8 cellular contexts compared by ENCODE assay signal in the genomic region with DNA sequence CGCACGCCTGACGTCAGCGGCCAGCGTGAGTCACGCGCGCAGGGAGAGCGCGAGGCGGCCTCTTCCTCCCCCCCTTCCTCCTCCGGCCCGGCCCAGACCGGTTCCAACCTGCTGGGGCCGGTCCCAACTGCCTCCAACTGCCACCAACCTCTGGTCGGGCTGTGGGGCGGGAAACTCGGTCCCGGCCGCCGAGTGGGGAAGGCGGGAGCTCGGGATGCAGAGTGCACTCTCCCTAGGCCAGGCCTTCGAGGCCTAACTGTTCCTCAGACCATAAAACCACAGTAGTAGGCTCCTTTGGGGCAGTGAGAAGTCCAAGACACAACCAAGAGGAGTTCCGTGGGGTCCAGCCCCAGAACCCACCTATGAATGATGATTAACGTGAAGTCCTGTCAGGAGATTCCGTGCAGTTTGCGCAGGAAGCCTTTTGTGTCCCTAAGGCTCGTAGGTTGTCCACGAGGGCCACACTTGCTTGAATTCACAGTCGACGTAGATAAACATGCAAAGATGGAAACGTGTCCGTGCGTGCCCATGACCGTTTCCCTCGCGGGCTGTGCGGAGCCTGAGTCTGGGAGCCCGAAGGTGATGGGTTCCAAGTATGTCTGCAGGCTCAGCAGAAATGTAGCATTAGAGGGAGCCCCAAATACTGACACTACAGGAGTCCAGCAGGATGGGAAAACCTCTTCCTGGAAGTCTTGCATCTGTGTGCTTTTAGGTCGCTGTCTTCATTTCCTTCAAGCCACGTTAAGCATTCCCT. TPM values are rescaled to one million over a fixed set of nuclear protein-coding genes. Genes with fewer than 3 reads are reported as not detected.
DNase-seq lines count a peak whose midpoint lies in the region; ATAC-seq and TF ChIP-seq lines count a peak whose summit lies in the region.

No MANE protein-coding gene starts in this region.

- H3K14ac ChIP-seq in mesenchymal stem cell (ENCODE audit: low read length in 2 of 2): peak overlapping the region in 1 of 2 experiments; percentile 99

- no peak overlapping the region for H2BK15ac ChIP-seq in mesenchymal stem cell (ENCODE audit: low read depth, poor library complexity, severe bottlenecking)

- peak overlapping the region; percentile 97 for H4K91ac ChIP-seq in mesenchymal stem cell (ENCODE audit: low read length)

- H3K9me3 ChIP-seq in mesenchymal stem cell (ENCODE audit: control insufficient read depth, low read length): no peaks in the 10 kb centered on the region

- peak overlapping the region; percentile 93 for H2AFZ ChIP-seq in mesenchymal stem cell (ENCODE audit: low read depth, low read length)

- peaks cover 4% of the 10 kb centered on the region for H3K79me1 ChIP-seq in mesenchymal stem cell (replicated peaks; ENCODE audit: low read length, poor library complexity, severe bottlenecking)

- H3K9me3 Mint-ChIP-seq in activated CD4-positive, alpha-beta T cell treated with anti-CD3 and anti-CD28 coated beads, Interleukin-2, amount 10 ng/mL, durations not matched to agents 24 days and 14 days: no peaks in the 10 kb centered on the region

- H3K9ac ChIP-seq in mesenchymal stem cell (ENCODE audit: low read length): peak overlapping the region; percentile 100

- H2BK5ac ChIP-seq in mesenchymal stem cell (ENCODE audit: low read depth, low read length, poor library complexity, severe bottlenecking): peak overlapping the region; percentile 94

- H3K4me2 ChIP-seq in mesenchymal stem cell (ENCODE audit: low read length, poor library complexity, severe bottlenecking): peak overlapping the region; percentile 78

- WGBS in mesenchymal stem cell: 8% methylated on average over 37 of the region's 42 CpGs

- ATAC-seq in GM18868 (IDR thresholded peaks at IDR 0.05; ENCODE audit: unreplicated experiment) (peak; percentile 60), HG03108 (IDR thresholded peaks at IDR 0.05; ENCODE audit: unreplicated experiment) (peak; percentile 45)

- no peaks in the 10 kb centered on the region for H3K36me3 ChIP-seq in mesenchymal stem cell (ENCODE audit: control insufficient read depth in 1 of 2, insufficient read depth in 2 of 2, low read depth in 1 of 2, low read length in 2 of 2)

- H3K27me3 Mint-ChIP-seq in activated CD4-positive, alpha-beta T cell treated with anti-CD3 and anti-CD28 coated beads, Interleukin-2, amount 10 ng/mL, durations not matched to agents 24 days and 14 days: no peaks in the 10 kb centered on the region

- intact Hi-C loops in activated CD4-positive, alpha-beta T cell treated with anti-CD3 and anti-CD28 coated beads, Interleukin-2, amount 10 ng/mL, durations not matched to agents 24 days and 14 days (cut with micrococcal nuclease): loop anchor here (10.0 kb wide), 4 partner anchors 400 to 1350 kb away; a partner anchor contains a TSS

- DNase-seq in AG10803 (ENCODE audit: low read depth) (peak; percentile 91), NCI-H446 treated with DMSO at 0.1 percent for 48 hours (lab: John Stamatoyannopoulos, UW) (peak; percentile 92), mesenchymal stem cell (peak; percentile 91)
- peak; percentile 97 for DNase-seq in activated CD4-positive, alpha-beta T cell treated with anti-CD3 and anti-CD28 coated beads, Interleukin-2, amount 10 ng/mL, durations not matched to agents 24 days and 14 days
- peak; percentile 96 for DNase-seq in effector CD8-positive, alpha-beta T cell (lab: John Stamatoyannopoulos, UW)
- DNase-seq in stimulated activated CD8-positive, alpha-beta memory T cell treated with anti-CD3 and anti-CD28 coated beads, Interleukin-12 subunit alpha, Interleukin-12 subunit beta, amount 100 ng/mL, for 1 hour (ENCODE audit: low read depth): peak; percentile 71

- H3K4me1 Mint-ChIP-seq in activated CD4-positive, alpha-beta T cell treated with anti-CD3 and anti-CD28 coated beads, Interleukin-2, amount 10 ng/mL, durations not matched to agents 24 days and 14 days: peaks cover 37% of the 10 kb centered on the region

- H2BK120ac ChIP-seq in mesenchymal stem cell (ENCODE audit: low read depth, low read length): peak overlapping the region; percentile 83

- H3K4me3 ChIP-seq in AG10803 (ENCODE audit: low read length) (peak overlapping the region; percentile 75), mesenchymal stem cell (ENCODE audit: insufficient read depth in 1 of 2, low read depth in 1 of 2, low read length in 2 of 2) (peak overlapping the region; percentile 80 to 82)

- peak overlapping the region; percentile 98 to 99 for H3K18ac ChIP-seq in mesenchymal stem cell (ENCODE audit: low read depth in 1 of 2, low read length in 2 of 2)

- H3K27ac Mint-ChIP-seq in activated CD4-positive, alpha-beta T cell treated with anti-CD3 and anti-CD28 coated beads, Interleukin-2, amount 10 ng/mL, durations not matched to agents 24 days and 14 days: peak overlapping the region; percentile 100

- peaks cover 14% of the 10 kb centered on the region for H3K4me1 ChIP-seq in mesenchymal stem cell (ENCODE audit: control insufficient read depth, insufficient read depth, low read depth, low read length)

- H3K27me3 ChIP-seq in mesenchymal stem cell (ENCODE audit: control insufficient read depth in 1 of 2, insufficient read depth in 1 of 2, low read length in 2 of 2): no peaks in the 10 kb centered on the region

- peak overlapping the region; percentile 97 for H4K8ac ChIP-seq in mesenchymal stem cell (ENCODE audit: low read length)

- H3K23ac ChIP-seq in mesenchymal stem cell (ENCODE audit: low read length in 2 of 2): peak overlapping the region; percentile 0 to 34

- H3K4me3 Mint-ChIP-seq in activated CD4-positive, alpha-beta T cell treated with anti-CD3 and anti-CD28 coated beads, Interleukin-2, amount 10 ng/mL, durations not matched to agents 24 days and 14 days: peak overlapping the region; percentile 93

- no peak for TF ChIP-seq CTCF in AG10803 (conservative IDR thresholded peaks at IDR 0.05; ENCODE audit: low read length)

- peaks cover 7% of the 10 kb centered on the region for H3K36me3 Mint-ChIP-seq in activated CD4-positive, alpha-beta T cell treated with anti-CD3 and anti-CD28 coated beads, Interleukin-2, amount 10 ng/mL, durations not matched to agents 24 days and 14 days (ENCODE audit: low read depth)

- peak overlapping the region in 1 of 2 experiments; percentile 29 for H2BK12ac ChIP-seq in mesenchymal stem cell (ENCODE audit: low read length in 2 of 2)

- peak overlapping the region; percentile 98 for H2AK5ac ChIP-seq in mesenchymal stem cell (ENCODE audit: low read length, severe bottlenecking)

- peak overlapping the region; percentile 100 for H3K27ac ChIP-seq in mesenchymal stem cell (ENCODE audit: low read length, poor library complexity, severe bottlenecking)

- H3K4ac ChIP-seq in mesenchymal stem cell (ENCODE audit: low read depth in 1 of 2, low read length in 2 of 2): peak overlapping the region; percentile 82 to 100

RNA-seq across cellular contexts. Expression of a gene that starts 0.6 kb away (rescaled TPM):
- total RNA-seq in activated CD4-positive, alpha-beta T cell treated with anti-CD3 and anti-CD28 coated beads, Interleukin-2, amount 10 ng/mL, durations not matched to agents 24 days and 14 days: 28.9 and 30.0 TPM in 2 replicates
- 16.2 TPM for polyA plus RNA-seq in mesenchymal stem cell (2013, experiment 1 of 2)
- polyA plus RNA-seq in mesenchymal stem cell (2013, experiment 2 of 2): 14.8 TPM

RNA-seq across cellular contexts. Expression of a gene that starts 20.2 kb away (rescaled TPM):
- 53.3 and 54.7 TPM in 2 replicates for total RNA-seq in activated CD4-positive, alpha-beta T cell treated with anti-CD3 and anti-CD28 coated beads, Interleukin-2, amount 10 ng/mL, durations not matched to agents 24 days and 14 days
- 29.0 TPM for polyA plus RNA-seq in mesenchymal stem cell (2013, experiment 1 of 2)
- 27.7 TPM for polyA plus RNA-seq in mesenchymal stem cell (2013, experiment 2 of 2)

RNA-seq across cellular contexts. Expression of a gene that starts 59.0 kb away (rescaled TPM):
- 158 and 161 TPM in 2 replicates for total RNA-seq in activated CD4-positive, alpha-beta T cell treated with anti-CD3 and anti-CD28 coated beads, Interleukin-2, amount 10 ng/mL, durations not matched to agents 24 days and 14 days
- 1.1 TPM for polyA plus RNA-seq in mesenchymal stem cell (2013, experiment 1 of 2)
- 0.49 TPM for polyA plus RNA-seq in mesenchymal stem cell (2013, experiment 2 of 2)

Comparison
In these comparisons a context has a peak if more than half of its experiments do, and no peak if none do; other contexts are left out.
1. Peak in every context shown above with its lines: DNase-seq, ATAC-seq, H3K4me3 ChIP-seq and H3K27ac ChIP-seq.